In genomic region chr1:233443040-233443439, GRCh38 we compare ENCODE assay signal across 22 cellular contexts.
A peak's percentile ranks its signal among the peaks of the same experiment; 100 is the strongest.
DNase-seq lines count a peak whose midpoint lies in the region; ATAC-seq, FAIRE-seq and TF ChIP-seq lines count a peak whose summit lies in the region.
"Had no signal": no experiment of that assay in that cellular context is flagged by ENCODE, and none has a peak within 500 bp of the region (broad histone marks: within the 10 kb centered on the region; RNA-seq: fewer than 3 reads in every experiment).

No MANE protein-coding gene starts in this region.

- DNase-seq in SK-N-SH (no peak), small intestine (peak; percentile 33)
- no peak for DNase-seq in activated T-helper 2 cell treated with anti-CD3 and anti-CD28 coated beads, Interferon-gamma antibody, Interleukin-2, Interleukin-4, amounts not matched to agents 10 μg/mL and 5 μg/mL and 100 μg/mL, durations not matched to agents 14 hours and 24 hours and 36 hours (ENCODE audit: low spot score)
- DNase-seq in stimulated activated naive CD4-positive, alpha-beta T cell treated with Interleukin-2 at 50 U/mL for 16 hours (lab: John Stamatoyannopoulos, UW): no peak
- DNase-seq: activated CD4-positive, CD25-positive, alpha-beta regulatory T cell; activated CD8-positive, alpha-beta T cell treated with anti-CD3 and anti-CD28 coated beads for 36 hours; activated naive CD8-positive, alpha-beta T cell treated with anti-CD3 and anti-CD28 coated beads for 36 hours; activated T-cell treated with anti-CD3 and anti-CD28 coated beads, Interleukin-2, amount 50 U/mL, for 48 hours; BE2C; GDM1; Karpas-422; NCI-H1417 treated with DMSO at 0.1 percent for 48 hours; NCI-H82; nucleus accumbens; right lobe of liver; stimulated activated naive CD8-positive, alpha-beta T cell treated with anti-CD3 and anti-CD28 coated beads, Interleukin-15, amount 100 ng/mL, for 72 hours; trophoblast cell had no signal

- H3K27me3 ChIP-seq in SK-N-SH (ENCODE audit: insufficient read depth) (no peaks in the 10 kb centered on the region), small intestine (ENCODE audit: control insufficient read depth in 2 of 2, insufficient read depth in 2 of 2, low read length in 2 of 2) (peaks cover 0 to 3% of the 10 kb centered on the region in 2 donors)
- H3K27me3 ChIP-seq: BE2C, cardiac muscle cell, right lobe of liver had no signal

- H3K36me3 Mint-ChIP-seq in activated T-helper 2 cell treated with anti-CD3 and anti-CD28 coated beads, Interferon-gamma antibody, Interleukin-2, Interleukin-4, amounts not matched to agents 10 μg/mL and 5 μg/mL and 100 μg/mL, durations not matched to agents 14 hours and 24 hours and 36 hours (ENCODE audit: low read depth): no peaks in the 10 kb centered on the region
- H3K36me3 Mint-ChIP-seq: activated naive CD8-positive, alpha-beta T cell treated with anti-CD3 and anti-CD28 coated beads for 36 hours had no signal

- TF ChIP-seq EP300 in Ishikawa (IDR thresholded peaks at IDR 0.05; ENCODE audit: borderline replicate concordance) (no peak), SK-N-SH (IDR thresholded peaks at IDR 0.05; ENCODE audit: borderline replicate concordance in 1 of 2, low read depth in 1 of 2, low read length in 1 of 2) (no peak)

- peaks cover 0 to 13% of the 10 kb centered on the region in 2 experiments; a peak in 2 of 4 replicates for H3K4me1 ChIP-seq in SK-N-SH (ENCODE audit: control insufficient read depth in 1 of 2, insufficient read depth in 2 of 2, low read depth in 1 of 2, low read length in 1 of 2)
- H3K4me1 ChIP-seq in small intestine (ENCODE audit: control insufficient read depth in 2 of 2, insufficient read depth in 1 of 2, low read depth in 1 of 2, low read length in 1 of 2): no peaks in the 10 kb centered on the region

- no peak overlapping the region for H3K4me2 ChIP-seq in SK-N-SH

- H3K9ac ChIP-seq in SK-N-SH: no peak overlapping the region

- 41% methylated on average over 2 of the region's 2 CpGs for WGBS in SK-N-SH (ENCODE audit: low lambda C conversion rate)
- WGBS in small intestine, 3 donors: 45 to 50% (median 47%) methylated on average over 2 of the region's 2 CpGs

- H3K27ac ChIP-seq in SK-N-SH (ENCODE audit: low read depth in 2 of 2, low read length in 1 of 2) (no peak overlapping the region), small intestine (ENCODE audit: low read depth in 1 of 2, low read length in 1 of 2) (no peak overlapping the region)
- H3K27ac ChIP-seq: cardiac muscle cell, right lobe of liver had no signal

- H3K79me2 ChIP-seq in SK-N-SH (ENCODE audit: insufficient read depth): no peaks in the 10 kb centered on the region

- H3K4me1 Mint-ChIP-seq in activated T-helper 2 cell treated with anti-CD3 and anti-CD28 coated beads, Interferon-gamma antibody, Interleukin-2, Interleukin-4, amounts not matched to agents 10 μg/mL and 5 μg/mL and 100 μg/mL, durations not matched to agents 14 hours and 24 hours and 36 hours (ENCODE audit: low read depth): peaks cover 2% of the 10 kb centered on the region
- H3K4me1 Mint-ChIP-seq: activated naive CD8-positive, alpha-beta T cell treated with anti-CD3 and anti-CD28 coated beads for 36 hours; stimulated activated naive CD8-positive, alpha-beta T cell treated with anti-CD3 and anti-CD28 coated beads, Interleukin-15, amount 100 ng/mL, for 72 hours had no signal

- no peak overlapping the region for H3K27ac Mint-ChIP-seq in activated T-helper 2 cell treated with anti-CD3 and anti-CD28 coated beads, Interferon-gamma antibody, Interleukin-2, Interleukin-4, amounts not matched to agents 10 μg/mL and 5 μg/mL and 100 μg/mL, durations not matched to agents 14 hours and 24 hours and 36 hours
- H3K27ac Mint-ChIP-seq: activated CD8-positive, alpha-beta T cell treated with anti-CD3 and anti-CD28 coated beads for 36 hours; activated naive CD8-positive, alpha-beta T cell treated with anti-CD3 and anti-CD28 coated beads for 36 hours had no signal

- ATAC-seq in esophagus mucosa (peak; percentile 73), HG03378 (IDR thresholded peaks at IDR 0.05; ENCODE audit: unreplicated experiment) (no peak)
- ATAC-seq: activated CD8-positive, alpha-beta T cell treated with anti-CD3 and anti-CD28 coated beads for 36 hours; stimulated activated naive CD8-positive, alpha-beta T cell treated with anti-CD3 and anti-CD28 coated beads, Interleukin-15, amount 100 ng/mL, for 72 hours had no signal

- no peaks in the 10 kb centered on the region for H3K9me3 Mint-ChIP-seq in activated T-helper 2 cell treated with anti-CD3 and anti-CD28 coated beads, Interferon-gamma antibody, Interleukin-2, Interleukin-4, amounts not matched to agents 10 μg/mL and 5 μg/mL and 100 μg/mL, durations not matched to agents 14 hours and 24 hours and 36 hours
- H3K9me3 Mint-ChIP-seq: activated CD8-positive, alpha-beta T cell treated with anti-CD3 and anti-CD28 coated beads for 36 hours; stimulated activated naive CD8-positive, alpha-beta T cell treated with anti-CD3 and anti-CD28 coated beads, Interleukin-15, amount 100 ng/mL, for 72 hours had no signal

- TF ChIP-seq CTCF in SK-N-SH (IDR thresholded peaks at IDR 0.05): no peak

- peaks cover 13% of the 10 kb centered on the region for H3K27me3 Mint-ChIP-seq in activated T-helper 2 cell treated with anti-CD3 and anti-CD28 coated beads, Interferon-gamma antibody, Interleukin-2, Interleukin-4, amounts not matched to agents 10 μg/mL and 5 μg/mL and 100 μg/mL, durations not matched to agents 14 hours and 24 hours and 36 hours (ENCODE audit: low read depth)

- H3K9me3 ChIP-seq in SK-N-SH (no peaks in the 10 kb centered on the region), small intestine (ENCODE audit: control insufficient read depth, low read depth) (no peaks in the 10 kb centered on the region)
- H3K9me3 ChIP-seq: BE2C, right lobe of liver had no signal

- POLR2A ChIA-PET in SK-N-SH (lab: Yijun Ruan, JAX): no interaction called here

- no peak overlapping the region for H2AFZ ChIP-seq in SK-N-SH (ENCODE audit: low read depth)

- peaks cover 6% of the 10 kb centered on the region for H3F3A ChIP-seq in SK-N-SH (replicated peaks; ENCODE audit: insufficient read depth)

- H3K36me3 ChIP-seq in SK-N-SH (replicated peaks in 1 of 2; ENCODE audit: control insufficient read depth in 1 of 2, insufficient read depth in 2 of 2, low read length in 1 of 2) (no peaks in the 10 kb centered on the region), small intestine (ENCODE audit: control insufficient read depth in 2 of 2, insufficient read depth in 2 of 2, low read length in 2 of 2) (no peaks in the 10 kb centered on the region)
- H3K36me3 ChIP-seq: BE2C, cardiac muscle cell, right lobe of liver had no signal

- H3K4me3 ChIP-seq in SK-N-SH (ENCODE audit: low read depth in 2 of 2, low read length in 1 of 2): no peak overlapping the region
- H3K4me3 ChIP-seq in small intestine (ENCODE audit: low read depth in 1 of 2, low read length in 2 of 2): no peak overlapping the region
- H3K4me3 ChIP-seq: cardiac muscle cell, right lobe of liver had no signal

- FAIRE-seq in small intestine (lab: Jason Lieb, UNC): no peak
- FAIRE-seq: HTR-8/SVneo had no signal

- intact Hi-C loops in activated T-helper 2 cell treated with anti-CD3 and anti-CD28 coated beads, Interferon-gamma antibody, Interleukin-2, Interleukin-4, amounts not matched to agents 10 μg/mL and 5 μg/mL and 100 μg/mL, durations not matched to agents 14 hours and 24 hours and 36 hours (cut with micrococcal nuclease): no loop called here

- H3K9me2 ChIP-seq in SK-N-SH: no peaks in the 10 kb centered on the region

- CTCF ChIA-PET in SK-N-SH (lab: Yijun Ruan, JAX): interaction anchor here (0.7 to 1.2 kb wide), 2 partner anchors 119 to 138 kb away, joined by 3 read pairs; no protein-coding TSS in a partner anchor

- no peaks in the 10 kb centered on the region for H4K20me1 ChIP-seq in SK-N-SH (ENCODE audit: insufficient read depth)

- H3K4me3 Mint-ChIP-seq in activated T-helper 2 cell treated with anti-CD3 and anti-CD28 coated beads, Interferon-gamma antibody, Interleukin-2, Interleukin-4, amounts not matched to agents 10 μg/mL and 5 μg/mL and 100 μg/mL, durations not matched to agents 14 hours and 24 hours and 36 hours (ENCODE audit: low read depth): no peak overlapping the region
- H3K4me3 Mint-ChIP-seq: activated CD8-positive, alpha-beta T cell treated with anti-CD3 and anti-CD28 coated beads for 36 hours; activated naive CD8-positive, alpha-beta T cell treated with anti-CD3 and anti-CD28 coated beads for 36 hours; stimulated activated naive CD8-positive, alpha-beta T cell treated with anti-CD3 and anti-CD28 coated beads, Interleukin-15, amount 100 ng/mL, for 72 hours had no signal

- TF ChIP-seq RAD21 in Ishikawa (IDR thresholded peaks at IDR 0.05; ENCODE audit: low read depth): no peak
- TF ChIP-seq RAD21 in SK-N-SH (IDR thresholded peaks at IDR 0.05; ENCODE audit: low read length): no peak

TF ChIP-seq in Ishikawa, 13 proteins besides CTCF, POLR2A, EP300 and RAD21:
- peak; percentile 48; the same call in 1 of the 2 replicates for TF ChIP-seq NFIC (IDR thresholded peaks at IDR 0.05)
- TF ChIP-seq TAF1 (IDR thresholded peaks at IDR 0.05; ENCODE audit: low read depth): no peak

TF ChIP-seq in SK-N-SH, 30 proteins besides CTCF, POLR2A, EP300 and RAD21 (continues in another document):
- TF ChIP-seq NFIC (IDR thresholded peaks at IDR 0.05; ENCODE audit: borderline replicate concordance) (peak; percentile 84), USF2 (IDR thresholded peaks at IDR 0.05; ENCODE audit: borderline replicate concordance, low read depth, low read length) (no peak), TCF12 (IDR thresholded peaks at IDR 0.05) (no peak; the same call in 1 of the 2 replicates), POLR2AphosphoS5 (IDR thresholded peaks at IDR 0.05; ENCODE audit: low read depth, low read length) (peak; percentile 13; the same call in 1 of the 2 replicates), JUND (IDR thresholded peaks at IDR 0.05) (peak; percentile 33), TAF1 (IDR thresholded peaks at IDR 0.05; ENCODE audit: borderline replicate concordance, low read depth, low read length) (no peak), USF1 (IDR thresholded peaks at IDR 0.05; ENCODE audit: borderline replicate concordance, low read depth) (no peak), GABPA (IDR thresholded peaks at IDR 0.05; ENCODE audit: low read depth) (no peak)
